10 cellular contexts compared by ENCODE assay signal in genomic region chr16:56603589-56603988, GRCh38. TPM values are rescaled to one million over a fixed set of nuclear protein-coding genes. Genes with fewer than 3 reads are reported as not detected.
DNase-seq lines count a peak whose midpoint lies in the region; ATAC-seq and TF ChIP-seq lines count a peak whose summit lies in the region.
"Had no signal": no experiment of that assay in that cellular context is flagged by ENCODE, and none has a peak within 500 bp of the region (broad histone marks: within the 10 kb centered on the region; RNA-seq: fewer than 3 reads in every experiment).

No MANE protein-coding gene starts in this region.

- H3K27ac Mint-ChIP-seq in CD4-positive, alpha-beta T cell, result peak overlapping the region; percentile 48
- H3K27ac Mint-ChIP-seq: IgD-negative memory B cell had no signal

- no peaks in the 10 kb centered on the region for H3K9me3 ChIP-seq in CD4-positive, alpha-beta T cell (ENCODE audit: control insufficient read depth, low read length)
- H3K9me3 ChIP-seq in heart left ventricle, result no peaks in the 10 kb centered on the region
- H3K9me3 ChIP-seq in testis, result no peaks in the 10 kb centered on the region

- H3K4me3 Mint-ChIP-seq in CD4-positive, alpha-beta T cell, result peak overlapping the region; percentile 4
- no peak overlapping the region for H3K4me3 Mint-ChIP-seq in activated T-cell treated with anti-CD3 and anti-CD28 coated beads, Interleukin-2, amount 50 U/mL, for 4 hours
- H3K4me3 Mint-ChIP-seq: IgD-negative memory B cell had no signal

- no peak for TF ChIP-seq POLR2A in heart left ventricle (IDR thresholded peaks at IDR 0.05)
- TF ChIP-seq POLR2A in testis (IDR thresholded peaks at IDR 0.05), result no peak

- H3K4me3 ChIP-seq in heart left ventricle (no peak overlapping the region), testis (no peak overlapping the region)

- intact Hi-C loops in CD4-positive, alpha-beta T cell (cut with DNase I, micrococcal nuclease), result loop anchor here (1.0 kb wide), 2 partner anchors 40 to 99 kb away; no protein-coding TSS in a partner anchor
- intact Hi-C loops in heart left ventricle (cut with DNase I) (loop anchor here in 9 of 10 donors (1.0 to 10.0 kb wide), 8 partner anchors 86 to 181 kb away; no protein-coding TSS in a partner anchor), testis (cut with DNase I; ENCODE audit: low total_unique reads) (no loop called here)

- no peaks in the 10 kb centered on the region for H3K27me3 Mint-ChIP-seq in CD4-positive, alpha-beta T cell
- H3K27me3 Mint-ChIP-seq in activated T-cell treated with anti-CD3 and anti-CD28 coated beads, Interleukin-2, amount 50 U/mL, for 4 hours (ENCODE audit: low read depth), result peaks cover 1% of the 10 kb centered on the region

- WGBS in heart left ventricle, 4 donors, result 23 to 43% (median 31%) methylated on average over 4 of the region's 4 CpGs
- 68 to 82% methylated on average over 4 of the region's 4 CpGs for WGBS in testis, 2 donors

- H3K27me3 ChIP-seq in CD4-positive, alpha-beta T cell (ENCODE audit: control insufficient read depth, insufficient read depth, low read length), result peaks cover 7% of the 10 kb centered on the region
- H3K27me3 ChIP-seq in heart left ventricle (peaks cover 0 to 4% (median 0%) of the 10 kb centered on the region in 9 donors), testis (no peaks in the 10 kb centered on the region)

- POLR2A ChIA-PET in CD4-positive, alpha-beta T cell (lab: Charles Lee), result interaction anchor here (0.6 to 1.9 kb wide), 2 partner anchors 86 to 98 kb away, joined by 3 to 9 read pairs; no protein-coding TSS in a partner anchor

- H3K36me3 ChIP-seq in heart left ventricle, result no peaks in the 10 kb centered on the region
- H3K36me3 ChIP-seq in testis (ENCODE audit: low read depth, missing control alignments), result no peaks in the 10 kb centered on the region

- TF ChIP-seq CTCF in CD4-positive, alpha-beta T cell (IDR thresholded peaks at IDR 0.05), result peak; percentile 22
- peak; percentile 37 to 69 (median 56) for TF ChIP-seq CTCF in heart left ventricle (IDR thresholded peaks at IDR 0.05)
- TF ChIP-seq CTCF in testis (IDR thresholded peaks at IDR 0.05), result peak in 2 of 3 experiments; percentile 34 to 36

- H3K36me3 Mint-ChIP-seq in CD4-positive, alpha-beta T cell (ENCODE audit: low read depth), result no peaks in the 10 kb centered on the region
- no peaks in the 10 kb centered on the region for H3K36me3 Mint-ChIP-seq in activated T-cell treated with anti-CD3 and anti-CD28 coated beads, Interleukin-2, amount 50 U/mL, for 4 hours (ENCODE audit: insufficient read depth)
- H3K36me3 Mint-ChIP-seq: IgD-negative memory B cell had no signal

- ATAC-seq in CD4-positive, alpha-beta T cell (ENCODE audit: poor library complexity), result no peak
- ATAC-seq in heart left ventricle, result peak in 3 of 4 donors; percentile 12 to 30 (median 29)
- no peak for ATAC-seq in GM21367 (IDR thresholded peaks at IDR 0.05; ENCODE audit: unreplicated experiment)
- no peak for ATAC-seq in activated T-cell treated with anti-CD3 and anti-CD28 coated beads, Interleukin-2, amount 50 U/mL, for 4 hours

- H3K4me1 ChIP-seq in heart left ventricle (peaks cover 0 to 31% (median 23%) of the 10 kb centered on the region in 12 donors), testis (peaks cover 19% of the 10 kb centered on the region)

- H3K9me3 Mint-ChIP-seq in CD4-positive, alpha-beta T cell, result no peaks in the 10 kb centered on the region
- H3K9me3 Mint-ChIP-seq in activated T-cell treated with anti-CD3 and anti-CD28 coated beads, Interleukin-2, amount 50 U/mL, for 4 hours, result no peaks in the 10 kb centered on the region
- H3K9me3 Mint-ChIP-seq: IgD-negative memory B cell had no signal

- CTCF ChIA-PET in CD4-positive, alpha-beta T cell (lab: Charles Lee), result interaction anchor here (1.5 to 3.1 kb wide), 2 partner anchors 40 to 98 kb away, joined by 6 to 13 read pairs; no protein-coding TSS in a partner anchor

- DNase-seq in CD4-positive, alpha-beta T cell, result peak in 1 of 10 experiments; percentile 21
- DNase-seq in H4 (ENCODE audit: low spot score) (peak; percentile 57), SHP77 treated with DMSO at 0.1 percent for 48 hours (lab: John Stamatoyannopoulos, UW) (peak; percentile 47), heart left ventricle (peak in 4 of 5 donors; percentile 57 to 77 (median 64)), testis (peak; percentile 63), NCI-H774 (lab: John Stamatoyannopoulos, UW) (no peak)
- DNase-seq in activated T-cell treated with anti-CD3 and anti-CD28 coated beads, Interleukin-2, amount 50 U/mL, for 4 hours, result no peak

- H3K27ac ChIP-seq in CD4-positive, alpha-beta T cell (ENCODE audit: low read depth, low read length), result no peak overlapping the region
- peak overlapping the region in 2 of 12 donors; percentile 22 to 43 for H3K27ac ChIP-seq in heart left ventricle
- no peak overlapping the region for H3K27ac ChIP-seq in testis

- H3K4me1 Mint-ChIP-seq in CD4-positive, alpha-beta T cell (ENCODE audit: low read depth), result peaks cover 27% of the 10 kb centered on the region
- peaks cover 24% of the 10 kb centered on the region for H3K4me1 Mint-ChIP-seq in activated T-cell treated with anti-CD3 and anti-CD28 coated beads, Interleukin-2, amount 50 U/mL, for 4 hours (ENCODE audit: low read depth)

RNA-seq across cellular contexts. Expression of gene MT2A, which starts 4.8 kb away (rescaled TPM):
- total RNA-seq in CD4-positive, alpha-beta T cell, result 10 to 100 TPM; 47.1 to 50.8 TPM
- 98.0 and 122 TPM in 2 replicates for total RNA-seq in H4 (2014; rRNA removed; shearing (Covaris generic))
- total RNA-seq in heart left ventricle (100 to 1,000 TPM in 6 of 9 donors, 10 to 100 TPM in 3; 44.3 to 318 (median 125) TPM), testis (10 to 100 TPM; 20.1 to 30.7 TPM)
- polyA plus RNA-seq in heart left ventricle (100 to 1,000 TPM; 105 to 299 TPM), testis (ENCODE audit: insufficient read depth, low read depth, low replicate concordance) (77.1 TPM)
- total RNA-seq in activated T-cell treated with anti-CD3 and anti-CD28 coated beads, Interleukin-2, amount 50 U/mL, for 4 hours, result 100 to 1,000 TPM; 186 to 438 (median 301) TPM

RNA-seq across cellular contexts. Expression of gene MT3, which starts 14.3 kb away (rescaled TPM):
- total RNA-seq in CD4-positive, alpha-beta T cell, result under 1 TPM in 1 of 2 experiments, not detected in 1; 0.50 TPM
- not detected in 2 replicates for total RNA-seq in H4 (2014; rRNA removed; shearing (Covaris generic))
- total RNA-seq in heart left ventricle, result 1 to 10 TPM in 8 of 9 donors, not detected in 1; 1.3 to 6.9 (median 3.7) TPM
- polyA plus RNA-seq in heart left ventricle, result 10 to 100 TPM in 1 of 2 donors, 1 to 10 TPM in 1; 2.3 to 20.0 TPM
- total RNA-seq in testis, result 1 to 10 TPM in 1 of 2 donors, not detected in 1; 4.6 TPM
- 12.0 TPM for polyA plus RNA-seq in testis (ENCODE audit: insufficient read depth, low read depth, low replicate concordance)
- total RNA-seq in activated T-cell treated with anti-CD3 and anti-CD28 coated beads, Interleukin-2, amount 50 U/mL, for 4 hours, result under 1 TPM in 1 of 3 donors, not detected in 2; 0.35 TPM
- total RNA-seq: glomerular endothelial cell had no signal
- polyA plus RNA-seq: IgD-negative memory B cell had no signal

RNA-seq across cellular contexts. Expression of gene MT1E, which starts 22.0 kb away (rescaled TPM):
- 1 to 10 TPM; 2.5 to 2.9 TPM for total RNA-seq in CD4-positive, alpha-beta T cell
- total RNA-seq in H4 (2014; rRNA removed; shearing (Covaris generic)), result not detected in 2 replicates
- total RNA-seq in heart left ventricle, result 100 to 1,000 TPM in 5 of 9 donors, 10 to 100 TPM in 4; 64.8 to 192 (median 103) TPM
- 100 to 1,000 TPM in 1 of 2 donors, 10 to 100 TPM in 1; 33.3 to 172 TPM for polyA plus RNA-seq in heart left ventricle
- total RNA-seq in testis, result 10 to 100 TPM; 10.5 to 55.4 TPM
- polyA plus RNA-seq in testis (ENCODE audit: insufficient read depth, low read depth, low replicate concordance), result 22.4 TPM
- total RNA-seq in activated T-cell treated with anti-CD3 and anti-CD28 coated beads, Interleukin-2, amount 50 U/mL, for 4 hours, result 100 to 1,000 TPM in 1 of 3 donors, 10 to 100 TPM in 2; 49.1 to 122 (median 71.4) TPM

RNA-seq across cellular contexts. Expression of gene MT1M, which starts 28.9 kb away (rescaled TPM):
- not detected for total RNA-seq in CD4-positive, alpha-beta T cell
- total RNA-seq in H4 (2014; rRNA removed; shearing (Covaris generic)), result not detected in 2 replicates
- total RNA-seq in heart left ventricle, result 10 to 100 TPM in 1 of 9 donors, 1 to 10 TPM in 6, under 1 TPM in 2; 0.61 to 16.2 (median 2.2) TPM
- 10 to 100 TPM in 1 of 2 donors, 1 to 10 TPM in 1; 7.4 to 11.2 TPM for polyA plus RNA-seq in heart left ventricle
- total RNA-seq in testis, result 1 to 10 TPM; 2.2 to 3.7 TPM
- polyA plus RNA-seq in testis (ENCODE audit: insufficient read depth, low read depth, low replicate concordance), result 2.6 TPM
- total RNA-seq in activated T-cell treated with anti-CD3 and anti-CD28 coated beads, Interleukin-2, amount 50 U/mL, for 4 hours, result under 1 TPM in 1 of 3 donors, not detected in 2; 0.48 TPM
- total RNA-seq: glomerular endothelial cell had no signal
- polyA plus RNA-seq: IgD-negative memory B cell had no signal

RNA-seq across cellular contexts. Expression of gene MT1A, which starts 34.9 kb away (rescaled TPM):
- total RNA-seq in CD4-positive, alpha-beta T cell, result not detected
- not detected in 2 replicates for total RNA-seq in H4 (2014; rRNA removed; shearing (Covaris generic))
- 10 to 100 TPM in 2 of 9 donors, 1 to 10 TPM in 6, under 1 TPM in 1; 0.92 to 30.1 (median 3.3) TPM for total RNA-seq in heart left ventricle
- polyA plus RNA-seq in heart left ventricle, result 10 to 100 TPM in 1 of 2 donors, 1 to 10 TPM in 1; 8.4 to 43.3 TPM
- total RNA-seq in testis, result 10 to 100 TPM in 1 of 2 donors, not detected in 1; 10.6 TPM
- not detected for polyA plus RNA-seq in testis (ENCODE audit: insufficient read depth, low read depth, low replicate concordance)
- not detected for total RNA-seq in activated T-cell treated with anti-CD3 and anti-CD28 coated beads, Interleukin-2, amount 50 U/mL, for 4 hours
- total RNA-seq: glomerular endothelial cell had no signal
- polyA plus RNA-seq: IgD-negative memory B cell had no signal

Comparison
In these comparisons a context has a peak if more than half of its experiments do, and no peak if none do; other contexts are left out.
1. ATAC-seq: peak in heart left ventricle (3 of 4); none in CD4-positive, alpha-beta T cell (single experiment), GM21367 (single experiment) and activated T-cell treated with anti-CD3 and anti-CD28 coated beads, Interleukin-2, amount 50 U/mL, for 4 hours (0 of 2).
2. DNase-seq: peak in H4 (single experiment), SHP77 treated with DMSO at 0.1 percent for 48 hours (single experiment), heart left ventricle (4 of 5) and testis (single experiment); none in activated T-cell treated with anti-CD3 and anti-CD28 coated beads, Interleukin-2, amount 50 U/mL, for 4 hours (single experiment) and NCI-H774 (single experiment).
3. Peak in every context shown above with its lines, with median percentiles within 50 percentile points of each other: CTCF ChIP-seq.